Comparison of ENCODE assay signal across 24 cellular contexts in genomic region chr14:49828640-49829039, GRCh38.
"Had no signal": no experiment of that assay in that cellular context is flagged by ENCODE, and none has a peak within 500 bp of the region (broad histone marks: within the 10 kb centered on the region; RNA-seq: fewer than 3 reads in every experiment).

No MANE protein-coding gene starts in this region.

- DNase-seq: activated CD4-positive, alpha-beta T cell treated with anti-CD3 and anti-CD28 coated beads for 36 hours; activated CD8-positive, alpha-beta memory T cell treated with anti-CD3 and anti-CD28 coated beads, Interleukin-2, amount 50 U/mL, for 48 hours; activated CD8-positive, alpha-beta T cell treated with anti-CD3 and anti-CD28 coated beads, Interleukin-2, amount 10 ng/mL, durations not matched to agents 7 days and 5 days; activated naive CD4-positive, alpha-beta T cell; activated naive CD8-positive, alpha-beta T cell treated with anti-CD3 and anti-CD28 coated beads, Interleukin-2, amount 50 U/mL, for 24 hours; activated T-cell treated with anti-CD3 and anti-CD28 coated beads, Interleukin-2, amount 50 U/mL, for 1 hour; amniotic stem cell; body of pancreas; MG63; MV-4-11; NCI-H1092 treated with DMSO at 0.1 percent for 48 hours; NCI-H1417 treated with DMSO at 0.1 percent for 48 hours; NCI-H1694 treated with DMSO at 0.1 percent for 48 hours; NCI-H2029 treated with DMSO at 0.1 percent for 48 hours; NCI-H345; NCI-H510A; NCI-H526 treated with DMSO at 0.1 percent for 48 hours; NCI-H82; OCI-M1; RPMI8226; T-cell; WERI-Rb-1 had no signal

- H3K27me3 Mint-ChIP-seq: activated CD4-positive, alpha-beta T cell treated with anti-CD3 and anti-CD28 coated beads for 36 hours; activated naive CD8-positive, alpha-beta T cell treated with anti-CD3 and anti-CD28 coated beads, Interleukin-2, amount 50 U/mL, for 24 hours; central memory CD8-positive, alpha-beta T cell; T-cell had no signal

- H3K27ac Mint-ChIP-seq: activated CD4-positive, alpha-beta T cell treated with anti-CD3 and anti-CD28 coated beads for 36 hours; T-cell had no signal

- H3K9me3 Mint-ChIP-seq: activated naive CD4-positive, alpha-beta T cell treated with anti-CD3 and anti-CD28 coated beads, Interleukin-2, amount 50 U/mL, for 72 hours; activated naive CD8-positive, alpha-beta T cell treated with anti-CD3 and anti-CD28 coated beads, Interleukin-2, amount 50 U/mL, for 24 hours; central memory CD8-positive, alpha-beta T cell; T-cell had no signal

- H3K4me1 Mint-ChIP-seq: activated CD4-positive, alpha-beta T cell treated with anti-CD3 and anti-CD28 coated beads for 36 hours had no signal

- H3K4me3 Mint-ChIP-seq: activated CD4-positive, alpha-beta T cell treated with anti-CD3 and anti-CD28 coated beads for 36 hours; activated CD8-positive, alpha-beta T cell treated with anti-CD3 and anti-CD28 coated beads, Interleukin-2, amount 10 ng/mL, durations not matched to agents 7 days and 5 days; activated naive CD8-positive, alpha-beta T cell treated with anti-CD3 and anti-CD28 coated beads, Interleukin-2, amount 50 U/mL, for 24 hours; central memory CD8-positive, alpha-beta T cell; T-cell had no signal
